ENCODE assay signal across 20 cellular contexts in genomic region chr3:107798381-107798780, GRCh38.
DNase-seq lines count a peak whose midpoint lies in the region; ATAC-seq and TF ChIP-seq lines count a peak whose summit lies in the region.
"Had no signal": no experiment of that assay in that cellular context is flagged by ENCODE, and none has a peak within 500 bp of the region (broad histone marks: within the 10 kb centered on the region; RNA-seq: fewer than 3 reads in every experiment).

No MANE protein-coding gene starts in this region.

- DNase-seq in AG04449 (ENCODE audit: low read depth, low spot score), result peak; percentile 31
- DNase-seq in HFFc6, result no peak
- peak; percentile 48 for DNase-seq in cerebellar cortex (ENCODE audit: low spot score)
- peak; percentile 71 for DNase-seq in iris pigment epithelial cell (ENCODE audit: low read depth)
- no peak for DNase-seq in HT-29 (ENCODE audit: low spot score)
- DNase-seq in CD14-positive monocyte (ENCODE audit: low spot score), result no peak
- DNase-seq: 8988T; activated CD4-positive, alpha-beta T cell treated with anti-CD3 and anti-CD28 coated beads, Interleukin-2, amount 10 ng/mL, durations not matched to agents 24 days and 14 days; activated CD8-positive, alpha-beta memory T cell treated with anti-CD3 and anti-CD28 coated beads, Interleukin-2, amount 10 ng/mL, durations not matched to agents 7 days and 5 days; activated naive CD4-positive, alpha-beta T cell treated with anti-CD3 and anti-CD28 coated beads for 36 hours; activated T-cell treated with anti-CD3 and anti-CD28 coated beads, Interleukin-2, amount 50 U/mL, for 72 hours; BE2C; DMS79; NCI-H1092 treated with DMSO at 0.1 percent for 48 hours; NCI-H187 treated with DMSO at 0.1 percent for 48 hours; nucleus accumbens had no signal

- no peak overlapping the region for H3K4me3 ChIP-seq in AG04449 (ENCODE audit: low read depth, low read length)
- H3K4me3 ChIP-seq: SK-N-MC had no signal

- intact Hi-C loops in CD14-positive monocyte (cut with micrococcal nuclease), result no loop called here

- H3K27ac Mint-ChIP-seq in HFFc6, result peak overlapping the region; percentile 53
- H3K27ac Mint-ChIP-seq in CD14-positive monocyte, result peak overlapping the region in 1 of 7 donors; percentile 33
- H3K27ac Mint-ChIP-seq: activated CD4-positive, alpha-beta T cell treated with anti-CD3 and anti-CD28 coated beads, Interleukin-2, amount 10 ng/mL, durations not matched to agents 24 days and 14 days; activated CD8-positive, alpha-beta memory T cell treated with anti-CD3 and anti-CD28 coated beads, Interleukin-2, amount 10 ng/mL, durations not matched to agents 7 days and 5 days; activated naive CD4-positive, alpha-beta T cell treated with anti-CD3 and anti-CD28 coated beads for 36 hours; activated T-cell treated with anti-CD3 and anti-CD28 coated beads, Interleukin-2, amount 50 U/mL, for 72 hours; T-helper 2 cell treated with Interferon-gamma antibody and Interleukin-4, amounts not matched to agents 5 μg/mL and 100 μg/mL, for 36 hours had no signal

- H3K4me1 Mint-ChIP-seq in HFFc6 (ENCODE audit: low read depth) (peaks cover 26% of the 10 kb centered on the region), CD14-positive monocyte (peaks cover 12% of the 10 kb centered on the region)

- H3K4me3 Mint-ChIP-seq in HFFc6 (peak overlapping the region; percentile 13; the same call in 1 of the 2 replicates), CD14-positive monocyte (no peak overlapping the region)
- H3K4me3 Mint-ChIP-seq: activated CD4-positive, alpha-beta T cell treated with anti-CD3 and anti-CD28 coated beads, Interleukin-2, amount 10 ng/mL, durations not matched to agents 24 days and 14 days; activated CD8-positive, alpha-beta memory T cell treated with anti-CD3 and anti-CD28 coated beads, Interleukin-2, amount 10 ng/mL, durations not matched to agents 7 days and 5 days; activated naive CD4-positive, alpha-beta T cell treated with anti-CD3 and anti-CD28 coated beads for 36 hours; activated T-cell treated with anti-CD3 and anti-CD28 coated beads, Interleukin-2, amount 50 U/mL, for 72 hours; T-helper 2 cell treated with Interferon-gamma antibody and Interleukin-4, amounts not matched to agents 5 μg/mL and 100 μg/mL, for 36 hours had no signal

- H3K27me3 Mint-ChIP-seq in HFFc6 (ENCODE audit: insufficient read depth), result no peaks in the 10 kb centered on the region; the same call in none of the 2 replicates
- H3K27me3 Mint-ChIP-seq in CD14-positive monocyte (ENCODE audit: low read depth in 3 of 3), result peaks cover 0 to 1% (median 0%) of the 10 kb centered on the region in 3 donors
- H3K27me3 Mint-ChIP-seq: activated CD4-positive, alpha-beta T cell treated with anti-CD3 and anti-CD28 coated beads, Interleukin-2, amount 10 ng/mL, durations not matched to agents 24 days and 14 days; activated CD8-positive, alpha-beta memory T cell treated with anti-CD3 and anti-CD28 coated beads, Interleukin-2, amount 10 ng/mL, durations not matched to agents 7 days and 5 days had no signal

- ATAC-seq in HG03571 (IDR thresholded peaks at IDR 0.05; ENCODE audit: unreplicated experiment) (no peak), HG03095 (IDR thresholded peaks at IDR 0.05; ENCODE audit: unreplicated experiment) (no peak)
- ATAC-seq: activated CD8-positive, alpha-beta memory T cell treated with anti-CD3 and anti-CD28 coated beads, Interleukin-2, amount 10 ng/mL, durations not matched to agents 7 days and 5 days; activated T-cell treated with anti-CD3 and anti-CD28 coated beads, Interleukin-2, amount 50 U/mL, for 72 hours had no signal

- no peaks in the 10 kb centered on the region for H3K9me3 Mint-ChIP-seq in HFFc6
- no peaks in the 10 kb centered on the region for H3K9me3 Mint-ChIP-seq in CD14-positive monocyte
- H3K9me3 Mint-ChIP-seq: activated CD4-positive, alpha-beta T cell treated with anti-CD3 and anti-CD28 coated beads, Interleukin-2, amount 10 ng/mL, durations not matched to agents 24 days and 14 days; activated naive CD4-positive, alpha-beta T cell treated with anti-CD3 and anti-CD28 coated beads for 36 hours; activated T-cell treated with anti-CD3 and anti-CD28 coated beads, Interleukin-2, amount 50 U/mL, for 72 hours; T-helper 2 cell treated with Interferon-gamma antibody and Interleukin-4, amounts not matched to agents 5 μg/mL and 100 μg/mL, for 36 hours had no signal

- H3K36me3 Mint-ChIP-seq in HFFc6 (ENCODE audit: low read depth) (peaks cover 39% of the 10 kb centered on the region), CD14-positive monocyte (peaks cover 59 to 68% of the 10 kb centered on the region in 2 donors)

- CTCF ChIA-PET in AG04449 (lab: Yijun Ruan, JAX), result interaction anchor here (0.7 kb wide), 1 partner anchor 236 kb away, joined by 3 read pairs; no protein-coding TSS in a partner anchor

- POLR2A ChIA-PET in AG04449 (lab: Yijun Ruan, JAX), result no interaction called here

- TF ChIP-seq CTCF in AG04449 (IDR thresholded peaks at IDR 0.05; ENCODE audit: insufficient read depth, low read length, missing control alignments), result no peak
- no peak for TF ChIP-seq CTCF in HFFc6 (IDR thresholded peaks at IDR 0.05)
- no peak for TF ChIP-seq CTCF in CD14-positive monocyte (IDR thresholded peaks at IDR 0.05)

Comparison
In these comparisons a context has a peak if more than half of its experiments do, and no peak if none do; other contexts are left out.
1. DNase-seq: peak in AG04449 (single experiment), cerebellar cortex (single experiment) and iris pigment epithelial cell (single experiment); none in HFFc6 (single experiment), HT-29 (single experiment) and CD14-positive monocyte (single experiment).